Comparison of ENCODE assay signal across 31 cellular contexts in genomic region chr4:103692615-103693014, GRCh38. TPM values are rescaled to one million over a fixed set of nuclear protein-coding genes. Genes with fewer than 3 reads are reported as not detected.
"Had no signal": no experiment of that assay in that cellular context is flagged by ENCODE, and none has a peak within 500 bp of the region (broad histone marks: within the 10 kb centered on the region; RNA-seq: fewer than 3 reads in every experiment).

No MANE protein-coding gene starts in this region.

- H3K36me3 ChIP-seq: left ventricle myocardium inferior, ovary, right atrium auricular region, right lobe of liver, stomach, thyroid gland, transverse colon, upper lobe of left lung, vagina had no signal

- DNase-seq: immature natural killer cell; kidney; left colon; left ventricle myocardium inferior; midbrain; mucosa of descending colon; naive thymus-derived CD4-positive, alpha-beta T cell; ovary; right lobe of liver; stimulated activated CD4-positive, alpha-beta T cell treated with anti-CD3 and anti-CD28 coated beads, Interleukin-12 subunit alpha, Interleukin-12 subunit beta, amount 100 ng/mL, for 4 hours; stimulated activated CD4-positive, alpha-beta T cell treated with anti-CD3 and anti-CD28 coated beads, Interleukin-15, amount 100 ng/mL, for 24 hours; stimulated activated CD4-positive, alpha-beta T cell treated with anti-CD3 and anti-CD28 coated beads, Interleukin-2, amount 100 ng/mL, for 24 hours; stimulated activated CD4-positive, alpha-beta T cell treated with anti-CD3 and anti-CD28 coated beads, Interleukin-4, amount 100 ng/mL, for 1 hour; stimulated activated naive B cell treated with anti-CD40 and anti-IgM and Interleukin-4, amounts not matched to agents 10 μg/mL and 1 μg/mL and 100 μg/mL, for 72 hours; stimulated activated naive CD8-positive, alpha-beta T cell treated with anti-CD3 and anti-CD28 coated beads, Interleukin-15, Interleukin-2, amounts not matched to agents 100 U/mL and 50 U/mL, for 24 hours; stomach; testis; thyroid gland; transverse colon; upper lobe of left lung had no signal

- ATAC-seq: left colon; mucosa of descending colon; naive thymus-derived CD4-positive, alpha-beta T cell; natural killer cell treated with Interleukin-12 subunit alpha and Interleukin-12 subunit beta and Interleukin-15 and Interleukin-18, amount 100 ng/mL, for 72 hours; right lobe of liver; stimulated activated naive B cell treated with anti-CD40 and anti-IgM and Interleukin-4, amounts not matched to agents 10 μg/mL and 1 μg/mL and 100 μg/mL, for 72 hours; stimulated activated naive CD8-positive, alpha-beta T cell treated with anti-CD3 and anti-CD28 coated beads, Interleukin-15, Interleukin-2, amounts not matched to agents 100 U/mL and 50 U/mL, for 24 hours had no signal

- FAIRE-seq: islet of Langerhans, kidney had no signal

- H3K27ac ChIP-seq: left ventricle myocardium inferior, ovary, right atrium auricular region, right lobe of liver, stomach, testis, thyroid gland, transverse colon, upper lobe of left lung, vagina had no signal

- H3K4me3 ChIP-seq: left ventricle myocardium inferior, lung, mucosa of descending colon, ovary, right atrium auricular region, right lobe of liver, stomach, testis, thyroid gland, transverse colon, upper lobe of left lung, vagina had no signal

- H3K9me3 ChIP-seq: ovary, right lobe of liver, stomach, testis, thyroid gland, transverse colon, upper lobe of left lung, vagina had no signal

- H3K27me3 ChIP-seq: ovary, right atrium auricular region, right lobe of liver, stomach, testis, thyroid gland, transverse colon, upper lobe of left lung, vagina had no signal

- H3K4me1 ChIP-seq: left ventricle myocardium inferior, right atrium auricular region, right lobe of liver, stomach, testis, thyroid gland, transverse colon, upper lobe of left lung, vagina had no signal

RNA-seq across cellular contexts. Expression of gene TACR3, which starts 27.2 kb away (rescaled TPM):
- total RNA-seq: kidney; left colon; left ventricle myocardium inferior; lower leg skin; mesenteric fat pad; mucosa of descending colon; naive thymus-derived CD4-positive, alpha-beta T cell; natural killer cell treated with Interleukin-12 subunit alpha and Interleukin-12 subunit beta and Interleukin-15 and Interleukin-18, amount 100 ng/mL, for 72 hours; omental fat pad; ovary; pulmonary artery endothelial cell; renal cortical epithelial cell; right atrium auricular region; right lobe of liver; transverse colon; vagina had no signal
- polyA plus RNA-seq: immature natural killer cell; naive thymus-derived CD4-positive, alpha-beta T cell; neural cell; stomach had no signal
